8 cellular contexts compared by ENCODE assay signal in genomic region chr2:66434679-66435548, GRCh38. TPM values are rescaled to one million over a fixed set of nuclear protein-coding genes. Genes with fewer than 3 reads are reported as not detected.
DNase-seq lines count a peak whose midpoint lies in the region; ATAC-seq and TF ChIP-seq lines count a peak whose summit lies in the region.

TSS of gene MEIS1 (plus strand) at chr2:66435125. CDS start at chr2:66435857, 732 bp downstream.

- no peaks in the 10 kb centered on the region for H3K36me3 Mint-ChIP-seq in central memory CD8-positive, alpha-beta T cell (ENCODE audit: insufficient read depth)

- peak; percentile 85 for ATAC-seq in GM21723 (IDR thresholded peaks at IDR 0.05; ENCODE audit: unreplicated experiment)
- ATAC-seq in central memory CD8-positive, alpha-beta T cell (replicated peaks; ENCODE audit: extremely low read depth, poor library complexity, severe bottlenecking), result peak; percentile 55

- H3K4me1 ChIP-seq in Peyer's patch (peaks cover 0 to 11% (median 0%) of the 10 kb centered on the region in 4 donors), iPS-20b (ENCODE audit: insufficient read depth, low read length) (peaks cover 18% of the 10 kb centered on the region)

- peak within 1 kb of the TSS; percentile 33 to 60 (median 46) for H3K4me3 ChIP-seq in Peyer's patch
- H3K4me3 ChIP-seq in iPS-20b (ENCODE audit: low read length), result peak within 1 kb of the TSS; percentile 71

- peaks cover 0 to 4% of the 10 kb centered on the region in 2 donors for H3K27me3 ChIP-seq in Peyer's patch
- peaks cover 100% of the 10 kb centered on the region for H3K27me3 ChIP-seq in iPS-20b (ENCODE audit: insufficient read depth, low read length)

- H3K4me3 Mint-ChIP-seq in central memory CD8-positive, alpha-beta T cell, result peak within 1 kb of the TSS; percentile 78

- H3K9me3 Mint-ChIP-seq in central memory CD8-positive, alpha-beta T cell, result no peaks in the 10 kb centered on the region

- peak within 1 kb of the TSS; percentile 26 for H3K27ac Mint-ChIP-seq in central memory CD8-positive, alpha-beta T cell (ENCODE audit: low read depth)

- peak; percentile 61 to 68 for TF ChIP-seq POLR2A in Peyer's patch (IDR thresholded peaks at IDR 0.05)

- H3K27ac ChIP-seq in Peyer's patch (peak within 1 kb of the TSS; percentile 70 to 94 (median 80)), iPS-20b (ENCODE audit: low read length) (no peak within 1 kb of the TSS)

- H3K9me3 ChIP-seq in Peyer's patch (no peaks in the 10 kb centered on the region), iPS-20b (ENCODE audit: insufficient read depth, low read depth, low read length) (no peaks in the 10 kb centered on the region)

- H3K9ac ChIP-seq in iPS-20b (ENCODE audit: low read depth, low read length), result peak within 1 kb of the TSS; percentile 81; the same call in 1 of the 2 replicates

- DNase-seq in ELF-1 (ENCODE audit: low read depth, low spot score), result peak; percentile 92
- peak; percentile 90 for DNase-seq in LHCN-M2 (ENCODE audit: low read depth)
- peak; percentile 49 to 85 (median 65) for DNase-seq in Peyer's patch
- no peak for DNase-seq in central memory CD8-positive, alpha-beta T cell (ENCODE audit: low spot score in 2 of 2)
- peak; percentile 95 for DNase-seq in retina
- no peak for DNase-seq in activated gamma-delta T cell treated with Interleukin-2 at 50 U/mL for 16 hours

- H3K27me3 Mint-ChIP-seq in central memory CD8-positive, alpha-beta T cell, result peaks cover 88% of the 10 kb centered on the region

- no peak for TF ChIP-seq CTCF in Peyer's patch (IDR thresholded peaks at IDR 0.05)

- H3K36me3 ChIP-seq in Peyer's patch, result no peaks in the 10 kb centered on the region
- H3K36me3 ChIP-seq in iPS-20b (ENCODE audit: insufficient read depth, low read depth, low read length), result no peaks in the 10 kb centered on the region

- peaks cover 22% of the 10 kb centered on the region for H3K4me1 Mint-ChIP-seq in central memory CD8-positive, alpha-beta T cell

RNA-seq across cellular contexts. Expression of gene MEIS1, which starts in this region (rescaled TPM):
- total RNA-seq in LHCN-M2 (2014; rRNA removed) (2.9 and 3.3 TPM in 2 replicates), Peyer's patch (10 to 100 TPM in 3 of 4 donors, 1 to 10 TPM in 1; 7.2 to 64.4 (median 16.3) TPM)
- 1.0 TPM for polyA plus RNA-seq in LHCN-M2 (2012)

Comparison
In these comparisons a context has a peak if more than half of its experiments do, and no peak if none do; other contexts are left out.
1. DNase-seq: peak in ELF-1 (single experiment), LHCN-M2 (single experiment), Peyer's patch (3 of 3) and retina (single experiment); none in central memory CD8-positive, alpha-beta T cell (0 of 2) and activated gamma-delta T cell treated with Interleukin-2 at 50 U/mL for 16 hours (single experiment).